9 cellular contexts compared by ENCODE assay signal in genomic region chr10:29737209-29737565, GRCh38.
A peak's percentile ranks its signal among the peaks of the same experiment; 100 is the strongest.
DNase-seq lines count a peak whose midpoint lies in the region; ATAC-seq and TF ChIP-seq lines count a peak whose summit lies in the region.
"Had no signal": no experiment of that assay in that cellular context is flagged by ENCODE, and none has a peak within 500 bp of the region (broad histone marks: within the 10 kb centered on the region; RNA-seq: fewer than 3 reads in every experiment).

No MANE protein-coding gene starts in this region.

- H3K27me3 ChIP-seq in HUES48 (ENCODE audit: control insufficient read depth, insufficient read depth, low read length), result peaks cover 33% of the 10 kb centered on the region
- H3K27me3 ChIP-seq in iPS-20b (ENCODE audit: insufficient read depth, low read length), result peaks cover 54% of the 10 kb centered on the region
- H3K27me3 ChIP-seq in skeletal muscle tissue (ENCODE audit: control insufficient read depth in 3 of 3, insufficient read depth in 3 of 3, low read length in 3 of 3), result no peaks in the 10 kb centered on the region

- TF ChIP-seq CTCF in GM13977 (IDR thresholded peaks at IDR 0.05; ENCODE audit: extremely low read depth, insufficient read depth, missing control alignments), result no peak

- DNase-seq in activated naive CD8-positive, alpha-beta T cell treated with anti-CD3 and anti-CD28 coated beads for 36 hours, result no peak
- DNase-seq in GM13977 (ENCODE audit: low spot score), result no peak
- DNase-seq in NCI-H2196 (lab: John Stamatoyannopoulos, UW; ENCODE audit: unreplicated experiment), result no peak
- DNase-seq: NCI-H748 treated with DMSO at 0.1 percent for 48 hours had no signal

- H3K27ac ChIP-seq in HUES48 (ENCODE audit: low read depth, low read length) (no peak overlapping the region), iPS-20b (ENCODE audit: low read length) (no peak overlapping the region), skeletal muscle tissue (ENCODE audit: low read depth, low read length) (peak overlapping the region; percentile 90)

- peak overlapping the region; percentile 67 for H3K4me3 Mint-ChIP-seq in activated naive CD8-positive, alpha-beta T cell treated with anti-CD3 and anti-CD28 coated beads for 36 hours

- peaks cover 17% of the 10 kb centered on the region for H3K4me1 ChIP-seq in HUES48 (ENCODE audit: control insufficient read depth, insufficient read depth, low read length)
- H3K4me1 ChIP-seq in iPS-20b (ENCODE audit: insufficient read depth, low read length), result peaks cover 5% of the 10 kb centered on the region
- peaks cover 21 to 32% (median 32%) of the 10 kb centered on the region in 3 donors for H3K4me1 ChIP-seq in skeletal muscle tissue (ENCODE audit: control insufficient read depth in 3 of 3, insufficient read depth in 3 of 3, low read length in 3 of 3)

- H3K27me3 Mint-ChIP-seq in activated naive CD8-positive, alpha-beta T cell treated with anti-CD3 and anti-CD28 coated beads for 36 hours, result peaks cover 13% of the 10 kb centered on the region

- in situ Hi-C loops in GM13977 (cut with MboI; ENCODE audit: low pct_unique_long_range_greater_than_20kb, low sequenced_read_pairs, unreplicated experiment), result no loop called here

- H3K4me1 Mint-ChIP-seq in activated naive CD8-positive, alpha-beta T cell treated with anti-CD3 and anti-CD28 coated beads for 36 hours, result peaks cover 23% of the 10 kb centered on the region

- H3K36me3 ChIP-seq in HUES48 (ENCODE audit: control insufficient read depth, insufficient read depth, low read length) (no peaks in the 10 kb centered on the region), iPS-20b (ENCODE audit: insufficient read depth, low read depth, low read length) (no peaks in the 10 kb centered on the region), skeletal muscle tissue (ENCODE audit: control insufficient read depth in 3 of 3, insufficient read depth in 3 of 3, low read length in 3 of 3) (no peaks in the 10 kb centered on the region)

- no peak overlapping the region for H3K27ac Mint-ChIP-seq in activated naive CD8-positive, alpha-beta T cell treated with anti-CD3 and anti-CD28 coated beads for 36 hours

- no peak for ATAC-seq in GM18502 (IDR thresholded peaks at IDR 0.05; ENCODE audit: poor library complexity, unreplicated experiment)
- ATAC-seq in GM19023 (IDR thresholded peaks at IDR 0.05; ENCODE audit: unreplicated experiment), result no peak

- H3K9me3 ChIP-seq in HUES48 (ENCODE audit: control insufficient read depth, insufficient read depth, low read length) (no peaks in the 10 kb centered on the region), iPS-20b (ENCODE audit: insufficient read depth, low read depth, low read length) (no peaks in the 10 kb centered on the region), skeletal muscle tissue (ENCODE audit: control insufficient read depth in 3 of 3, low read length in 3 of 3) (no peaks in the 10 kb centered on the region)

- no peak overlapping the region for H3K9ac ChIP-seq in HUES48 (ENCODE audit: low read depth, low read length)
- 0 out of 2 replicates have a peak overlapping the region, but pooled peaks have one; percentile 39 for H3K9ac ChIP-seq in iPS-20b (ENCODE audit: low read depth, low read length)
- H3K9ac ChIP-seq in skeletal muscle tissue (ENCODE audit: low read depth in 1 of 3, low read length in 3 of 3), result peak overlapping the region; percentile 64 to 92 (median 72)

- H3K36me3 Mint-ChIP-seq in activated naive CD8-positive, alpha-beta T cell treated with anti-CD3 and anti-CD28 coated beads for 36 hours, result no peaks in the 10 kb centered on the region

- H3K9me3 Mint-ChIP-seq in activated naive CD8-positive, alpha-beta T cell treated with anti-CD3 and anti-CD28 coated beads for 36 hours, result no peaks in the 10 kb centered on the region

- H3K4me3 ChIP-seq in HUES48 (ENCODE audit: low read depth, low read length) (peak overlapping the region; percentile 80), iPS-20b (ENCODE audit: low read length) (peak overlapping the region; percentile 76), skeletal muscle tissue (ENCODE audit: low read length in 3 of 3) (peak overlapping the region; percentile 54 to 91 (median 89))
